In genomic region chr19:50547385-50548190, GRCh38 we compare ENCODE assay signal across 1 cellular context.
TF ChIP-seq lines count a peak whose summit lies in the region.

No MANE protein-coding gene starts in this region.

TF ChIP-seq in A549, 52 proteins besides CTCF, POLR2A, EP300 and RAD21:
- TF ChIP-seq KDM5A (IDR thresholded peaks at IDR 0.05) (no peak), JUN (IDR thresholded peaks at IDR 0.05) (no peak), NPAS2 (CRISPR knock-in tag; IDR thresholded peaks at IDR 0.05; ENCODE audit: borderline replicate concordance) (no peak), HOXB5 (CRISPR knock-in tag; IDR thresholded peaks at IDR 0.05) (no peak), TP53 (CRISPR knock-in tag; IDR thresholded peaks at IDR 0.05) (no peak)
